9 cellular contexts compared by ENCODE assay signal in the genomic region with DNA sequence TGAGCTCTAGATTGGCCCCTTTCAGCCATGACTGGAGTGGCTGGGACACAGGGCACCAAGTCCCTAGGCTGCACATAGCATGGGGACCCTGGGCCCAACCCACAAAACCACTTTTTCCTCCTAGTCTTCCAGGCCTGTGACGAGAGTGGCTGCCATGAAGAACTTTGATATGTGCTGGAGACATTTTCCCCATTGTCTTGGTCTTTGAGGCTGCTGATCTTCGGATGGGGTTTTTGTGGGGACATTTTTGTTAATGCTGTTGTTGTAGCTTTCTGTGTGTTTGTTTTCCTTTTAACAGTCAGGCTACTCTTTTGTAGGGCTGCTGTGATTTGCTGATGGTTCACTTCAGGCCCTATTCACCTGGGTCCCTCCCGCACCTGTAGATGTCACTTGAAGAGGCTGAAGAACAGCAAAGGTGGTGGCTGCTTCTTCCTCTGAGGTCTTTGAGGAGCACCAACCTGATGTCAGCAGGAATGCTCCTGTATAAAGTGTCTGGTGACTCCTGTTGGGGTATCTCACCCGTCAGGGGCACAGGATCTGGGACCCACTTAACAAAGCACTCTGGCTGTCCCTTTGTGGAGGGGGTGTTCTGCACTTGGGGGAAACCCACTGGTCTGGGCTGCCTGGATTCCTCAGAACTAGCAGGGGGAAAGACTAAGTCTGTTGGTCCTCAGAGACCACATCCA. TPM values are rescaled to one million over a fixed set of nuclear protein-coding genes. Genes with fewer than 3 reads are reported as not detected.
"Had no signal": no experiment of that assay in that cellular context is flagged by ENCODE, and none has a peak within 500 bp of the region (broad histone marks: within the 10 kb centered on the region; RNA-seq: fewer than 3 reads in every experiment).

No MANE protein-coding gene starts in this region.

- H3K27ac ChIP-seq: GM23248, HL-60 had no signal

- ATAC-seq: HepG2, K562 had no signal

- DNase-seq: GM23248, H7, HCEC 1CT, IMR-90, KG1 had no signal

- H2AFZ ChIP-seq: GM23248 had no signal

- H3K9ac ChIP-seq: GM23248 had no signal

- H3K4me3 ChIP-seq: GM23248, K562 had no signal

RNA-seq across cellular contexts. Expression of gene GRID2, which starts 49.6 kb away (rescaled TPM):
- total RNA-seq: GM23248, HepG2, HT1080 had no signal
- polyA plus RNA-seq: GM23248, HepG2, IMR-90, K562 had no signal
